36 cellular contexts compared by ENCODE assay signal in genomic region chr19:53969366-53969765, GRCh38. TPM values are rescaled to one million over a fixed set of nuclear protein-coding genes. Genes with fewer than 3 reads are reported as not detected.
"Had no signal": no experiment of that assay in that cellular context is flagged by ENCODE, and none has a peak within 500 bp of the region (broad histone marks: within the 10 kb centered on the region; RNA-seq: fewer than 3 reads in every experiment).

No MANE protein-coding gene starts in this region.

- H3K9ac ChIP-seq: KMS-11 had no signal

- DNase-seq: Karpas-422, Kasumi-1, KG1, MG63, MM.1S, MV-4-11, NCI-H1048, NCI-H1092, NCI-H1092 treated with DMSO at 0.1 percent for 48 hours, NCI-H1105, NCI-H1105 treated with DMSO at 0.1 percent for 48 hours, NCI-H1417, NCI-H1417 treated with DMSO at 0.1 percent for 48 hours, NCI-H1436, NCI-H1436 treated with DMSO at 0.1 percent for 48 hours, NCI-H146, NCI-H1694, NCI-H1694 treated with DMSO at 0.1 percent for 48 hours, NCI-H187, NCI-H187 treated with DMSO at 0.1 percent for 48 hours, NCI-H1930, NCI-H2029, NCI-H2029 treated with DMSO at 0.1 percent for 48 hours, NCI-H2081, NCI-H2081 treated with DMSO at 0.1 percent for 48 hours, NCI-H2171, NCI-H2171 treated with DMSO at 0.1 percent for 48 hours, NCI-H2227 treated with DMSO at 0.1 percent for 48 hours, NCI-H226, NCI-H345, NCI-H446, NCI-H446 treated with DMSO at 0.1 percent for 48 hours, NCI-H510A, NCI-H510A treated with DMSO at 0.1 percent for 48 hours had no signal

- H3K4me3 ChIP-seq: MG63 had no signal

- H3K27me3 ChIP-seq: MG63 had no signal

- H3K36me3 ChIP-seq: MG63 had no signal

- H3K27ac ChIP-seq: KMS-11 had no signal

- H3K4me2 ChIP-seq: KMS-11 had no signal

- H3K9me3 ChIP-seq: MG63 had no signal

RNA-seq across cellular contexts. Expression of gene CACNG6, which starts 22.1 kb away (rescaled TPM):
- total RNA-seq: MCF 10A had no signal
